Comparison of ENCODE assay signal across 23 cellular contexts in genomic region chr2:206452750-206453149, GRCh38. TPM values are rescaled to one million over a fixed set of nuclear protein-coding genes. Genes with fewer than 3 reads are reported as not detected.
DNase-seq lines count a peak whose midpoint lies in the region; ATAC-seq and TF ChIP-seq lines count a peak whose summit lies in the region.
"Had no signal": no experiment of that assay in that cellular context is flagged by ENCODE, and none has a peak within 500 bp of the region (broad histone marks: within the 10 kb centered on the region; RNA-seq: fewer than 3 reads in every experiment).

No MANE protein-coding gene starts in this region.

- no peak overlapping the region for H3K4me3 ChIP-seq in epithelial cell of esophagus (ENCODE audit: low read length)
- H3K4me3 ChIP-seq in right cardiac atrium (ENCODE audit: low read length): peak overlapping the region; percentile 15
- H3K4me3 ChIP-seq: tibial artery had no signal

- intact Hi-C loops in right cardiac atrium (cut with DNase I): no loop called here

- H3K4me1 ChIP-seq in right cardiac atrium (ENCODE audit: control insufficient read depth, insufficient read depth, low read length): peaks cover 6% of the 10 kb centered on the region
- H3K4me1 ChIP-seq: tibial artery had no signal

- DNase-seq in ELR (ENCODE audit: low read depth) (peak; percentile 23), NCI-H69 (lab: John Stamatoyannopoulos, UW) (peak; percentile 9), epithelial cell of esophagus (ENCODE audit: low read depth) (peak; percentile 50), right cardiac atrium (no peak), KG1 (lab: John Stamatoyannopoulos, UW) (no peak), NCI-H226 (no peak)
- DNase-seq in activated CD4-positive, CD25-positive, alpha-beta regulatory T cell (lab: John Stamatoyannopoulos, UW): no peak
- DNase-seq: activated CD4-positive, alpha-beta memory T cell treated with anti-CD3 and anti-CD28 coated beads, Interleukin-2, amount 10 ng/mL, durations not matched to agents 7 days and 5 days; amygdala; CD8-positive, alpha-beta T cell; effector memory CD8-positive, alpha-beta T cell; hypothalamus; NCI-H187; NCI-H510A; SHP77 treated with DMSO at 0.1 percent for 48 hours; stimulated activated CD4-positive, alpha-beta T cell treated with anti-CD3 and anti-CD28 coated beads, Interleukin-2, amount 100 ng/mL, for 24 hours; stimulated activated naive CD4-positive, alpha-beta T cell treated with Interleukin-2 at 50 U/mL for 16 hours; T-helper 17 cell; tibial artery had no signal

- TF ChIP-seq CTCF in epithelial cell of esophagus (IDR thresholded peaks at IDR 0.05; ENCODE audit: insufficient read depth, low read depth, low read length, missing control alignments): no peak

- peak; percentile 89 to 95 for ATAC-seq in right cardiac atrium
- ATAC-seq in HG03135 (IDR thresholded peaks at IDR 0.05; ENCODE audit: unreplicated experiment): no peak
- ATAC-seq: CD8-positive, alpha-beta T cell; effector memory CD8-positive, alpha-beta T cell; natural killer cell treated with Interleukin-12 subunit alpha and Interleukin-12 subunit beta and Interleukin-15 and Interleukin-18, amount 100 ng/mL, for 72 hours; T-helper 17 cell; WTC11 had no signal

- WGBS in right cardiac atrium: 13% methylated on average over 3 of the region's 3 CpGs

- no peaks in the 10 kb centered on the region for H3K9me3 ChIP-seq in right cardiac atrium (ENCODE audit: control insufficient read depth, low read length)
- H3K9me3 ChIP-seq: tibial artery had no signal

- H3K27ac ChIP-seq in right cardiac atrium (ENCODE audit: low read length): peak overlapping the region; percentile 64
- H3K27ac ChIP-seq: parathyroid adenoma, tibial artery had no signal

- no peaks in the 10 kb centered on the region for H3K27me3 ChIP-seq in right cardiac atrium (ENCODE audit: control insufficient read depth, insufficient read depth)
- H3K27me3 ChIP-seq: tibial artery had no signal

RNA-seq across cellular contexts. Expression of gene ADAM23, which starts 9.4 kb away (rescaled TPM):
- 10 to 100 TPM; 34.9 to 56.0 (median 42.2) TPM for total RNA-seq in right cardiac atrium
- polyA plus RNA-seq in right cardiac atrium: 17.0 TPM
- total RNA-seq: natural killer cell treated with Interleukin-12 subunit alpha and Interleukin-12 subunit beta and Interleukin-15 and Interleukin-18, amount 100 ng/mL, for 72 hours had no signal

Comparison
In these comparisons a context has a peak if more than half of its experiments do, and no peak if none do; other contexts are left out.
1. DNase-seq: peak in ELR (single experiment), NCI-H69 (single experiment) and epithelial cell of esophagus (single experiment); none in right cardiac atrium (0 of 3), KG1 (single experiment), activated CD4-positive, CD25-positive, alpha-beta regulatory T cell (0 of 4) and NCI-H226 (single experiment).